13 cellular contexts compared by ENCODE assay signal in the genomic region with DNA sequence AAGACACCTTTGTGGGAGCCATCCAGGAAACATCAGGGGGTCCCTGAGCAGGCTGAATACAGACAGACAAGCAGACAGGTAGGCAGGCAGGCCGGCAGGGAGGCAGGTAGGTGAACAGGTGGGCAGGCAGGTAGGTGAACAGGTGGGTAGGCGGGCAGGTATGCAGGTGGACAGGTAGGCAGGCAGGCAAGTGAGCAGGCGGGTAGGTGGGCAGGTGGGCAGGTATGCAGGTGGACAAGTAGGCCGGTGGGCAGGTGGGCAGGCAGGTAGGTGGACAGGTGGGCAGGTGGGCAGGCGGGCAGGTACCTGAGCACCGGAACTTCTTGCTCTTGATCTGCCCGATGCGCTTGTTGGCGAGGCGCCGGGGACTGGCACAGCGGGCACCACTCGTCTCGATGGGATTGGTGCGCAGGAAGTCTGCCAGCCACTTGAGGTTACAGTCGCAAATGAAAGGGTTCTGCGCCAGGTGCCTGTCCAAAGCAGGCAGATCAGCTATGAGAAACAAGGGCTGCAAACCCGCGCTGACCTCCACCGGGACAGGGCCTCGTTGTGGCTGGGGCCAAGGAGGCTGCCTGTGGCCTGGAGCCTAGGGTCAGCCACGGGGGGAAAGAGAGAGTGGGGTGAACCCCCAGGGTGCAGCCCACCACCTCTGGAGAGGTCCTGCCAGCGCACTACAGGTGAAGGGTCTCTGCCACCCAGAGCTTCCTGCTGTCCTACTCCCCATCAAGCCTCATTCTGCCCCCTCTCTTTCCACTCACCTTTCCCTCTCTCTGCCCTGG.
"Had no signal": no experiment of that assay in that cellular context is flagged by ENCODE, and none has a peak within 500 bp of the region (broad histone marks: within the 10 kb centered on the region; RNA-seq: fewer than 3 reads in every experiment).

No MANE protein-coding gene starts in this region.

- H3K36me3 ChIP-seq: neural progenitor cell, upper lobe of left lung had no signal

- H3K9me3 ChIP-seq: upper lobe of left lung had no signal

- H2AFZ ChIP-seq: neural progenitor cell, parathyroid adenoma had no signal

- H3K9ac ChIP-seq: neural progenitor cell, parathyroid adenoma had no signal

- H3K4me3 ChIP-seq: neural progenitor cell, upper lobe of left lung had no signal

- H3K27ac ChIP-seq: neural progenitor cell, parathyroid adenoma, upper lobe of left lung had no signal

- H3K27me3 ChIP-seq: neural progenitor cell, upper lobe of left lung had no signal

- H3K4me2 ChIP-seq: neural progenitor cell had no signal

- DNase-seq: activated CD4-positive, alpha-beta T cell treated with anti-CD3 and anti-CD28 coated beads, Interleukin-2, amount 10 ng/mL, durations not matched to agents 24 days and 14 days; activated effector memory CD4-positive, alpha-beta T cell treated with Interleukin-2 at 50 U/mL for 16 hours; activated T-cell treated with anti-CD3 and anti-CD28 coated beads for 4 hours; hippocampal formation; left ventricle myocardium superior; retina; stimulated activated CD4-positive, alpha-beta T cell treated with anti-CD3 and anti-CD28 coated beads, Interleukin-15, amount 100 ng/mL, for 24 hours; stimulated activated CD4-positive, alpha-beta T cell treated with anti-CD3 and anti-CD28 coated beads, Interleukin-4, amount 100 ng/mL, for 24 hours had no signal

- ATAC-seq: activated naive CD4-positive, alpha-beta T cell treated with anti-CD3 and anti-CD28 coated beads, Interleukin-2, amount 50 U/mL, for 72 hours; left ventricle myocardium superior; WTC11 had no signal

- H3K4me1 ChIP-seq: neural progenitor cell, parathyroid adenoma, upper lobe of left lung had no signal
